34 cellular contexts compared by ENCODE assay signal in the genomic region with DNA sequence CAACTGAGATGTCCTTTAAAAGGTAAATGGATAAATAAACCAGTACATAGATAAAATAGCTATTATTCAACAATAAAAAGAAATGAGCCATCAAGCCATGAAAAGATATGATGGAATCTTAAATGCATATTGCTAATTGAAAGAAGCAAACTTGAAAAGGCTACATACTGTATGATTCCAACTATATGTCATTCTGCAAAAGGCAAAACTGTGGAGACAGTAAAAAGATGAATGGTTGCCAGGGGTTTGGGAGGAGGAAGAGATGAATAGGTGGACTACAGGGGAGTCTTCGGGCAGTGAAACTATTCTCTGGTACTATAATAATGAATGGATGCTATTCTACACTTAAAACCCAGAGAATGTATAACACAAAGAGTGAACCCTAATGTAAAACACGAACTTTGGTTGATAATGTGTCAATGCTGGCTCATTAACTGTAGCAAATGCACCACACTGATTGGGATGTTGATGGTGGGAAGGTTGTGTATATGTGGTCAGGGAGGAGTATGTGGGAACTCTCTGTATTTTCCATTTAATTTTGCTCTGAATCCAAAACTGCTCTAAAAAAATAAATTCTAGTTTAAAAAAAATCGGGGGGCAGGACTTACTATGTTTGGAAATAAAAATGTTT.
DNase-seq lines count a peak whose midpoint lies in the region; ATAC-seq, FAIRE-seq and TF ChIP-seq lines count a peak whose summit lies in the region.
"Had no signal": no experiment of that assay in that cellular context is flagged by ENCODE, and none has a peak within 500 bp of the region (broad histone marks: within the 10 kb centered on the region; RNA-seq: fewer than 3 reads in every experiment).

No MANE protein-coding gene starts in this region.

- TF ChIP-seq CTCF in D721Med (IDR thresholded peaks at IDR 0.05; ENCODE audit: insufficient read depth, missing control alignments) (no peak), GM12878 (IDR thresholded peaks at IDR 0.05 in 2 of 3, conservative IDR thresholded peaks at IDR 0.05 in 1 of 3; ENCODE audit: control insufficient read depth in 2 of 3, extremely low read depth in 1 of 3, insufficient read depth in 1 of 3, low read depth in 3 of 3, low read length in 3 of 3) (no peak)

- H2AFZ ChIP-seq in GM12878 (ENCODE audit: control insufficient read depth, low read depth, low read length) = no peak overlapping the region

- H3K4me2 ChIP-seq in GM12878 (ENCODE audit: control insufficient read depth, insufficient read depth) = no peak overlapping the region
- H3K4me2 ChIP-seq: A549; BLaER1; BLaER1 treated with 17β-estradiol and CSF1 and Interleukin-3, amounts not matched to agents 10 nM and 100 nM had no signal

- H3K36me3 ChIP-seq in GM12878 (ENCODE audit: control insufficient read depth in 2 of 2, insufficient read depth in 2 of 2, low read length in 1 of 2) = no peaks in the 10 kb centered on the region
- H3K36me3 ChIP-seq: BE2C; BLaER1; BLaER1 treated with 17β-estradiol and CSF1 and Interleukin-3, amounts not matched to agents 10 nM and 100 nM had no signal

- no peak for TF ChIP-seq EP300 in GM12878 (IDR thresholded peaks at IDR 0.05; ENCODE audit: borderline replicate concordance in 1 of 2, control insufficient read depth in 1 of 2, low read depth in 2 of 2, low read length in 2 of 2)

- no peak overlapping the region for H3K4me3 ChIP-seq in GM12878
- H3K4me3 ChIP-seq: A549; BLaER1; BLaER1 treated with 17β-estradiol and CSF1 and Interleukin-3, amounts not matched to agents 10 nM and 100 nM had no signal

- no peaks in the 10 kb centered on the region for H3K27me3 ChIP-seq in GM12878 (replicated peaks in 1 of 2; ENCODE audit: control insufficient read depth in 2 of 2, insufficient read depth in 2 of 2, low read length in 1 of 2)
- H3K27me3 ChIP-seq: BE2C; BLaER1; BLaER1 treated with 17β-estradiol and CSF1 and Interleukin-3, amounts not matched to agents 10 nM and 100 nM had no signal

- no peak overlapping the region for H3K27ac ChIP-seq in GM12878 (ENCODE audit: control insufficient read depth, insufficient read depth)
- H3K27ac ChIP-seq: 22Rv1; A549; BLaER1; BLaER1 treated with 17β-estradiol and CSF1 and Interleukin-3, amounts not matched to agents 10 nM and 100 nM; C4-2B had no signal

- POLR2A ChIA-PET in GM12878 (lab: Charles Lee) = no interaction called here

- H3K4me1 ChIP-seq in GM12878 (ENCODE audit: control insufficient read depth, insufficient read depth, low read length) = no peaks in the 10 kb centered on the region
- H3K4me1 ChIP-seq: A549; BE2C; BLaER1; BLaER1 treated with 17β-estradiol and CSF1 and Interleukin-3, amounts not matched to agents 10 nM and 100 nM; Caco-2 had no signal

- TF ChIP-seq POLR2A in GM12878 (IDR thresholded peaks at IDR 0.05; ENCODE audit: low read depth, low read length) = no peak

- intact Hi-C loops in GM12878 (cut with micrococcal nuclease; ENCODE audit: unreplicated experiment) = no loop called here

- DNase-seq in D721Med (ENCODE audit: insufficient read length, low spot score) (no peak), SK-N-DZ (ENCODE audit: low spot score) (peak; percentile 92), GM12878 (ENCODE audit: low read depth, low spot score) (no peak), urothelium cell line (ENCODE audit: low spot score) (no peak), activated gamma-delta T cell treated with Interleukin-2 at 50 U/mL for 16 hours (no peak), H4 (ENCODE audit: low spot score) (no peak)
- DNase-seq: 8988T; ACHN; AML-193; BE2C; C1 segment of cervical spinal cord; Caco-2; Calu3; CD4-positive, alpha-beta memory T cell; CD4-positive, alpha-beta T cell; CD4-positive, CD25-positive, alpha-beta regulatory T cell; CD8-positive, alpha-beta memory T cell; CD8-positive, alpha-beta T cell; COR-L47; DMS 273 treated with DMSO at 0.1 percent for 48 hours; DMS153; DMS53; DMS79; DMS79 treated with DMSO at 0.1 percent for 48 hours; DND-41; EL had no signal

- CTCF ChIA-PET in GM12878 (lab: Yijun Ruan, JAX) = no interaction called here

- SMC1A ChIA-PET in GM12878 (lab: Charles Lee; ENCODE audit: uncharacterized antibody, unreplicated experiment) = interaction anchor here (0.6 kb wide), 1 partner anchor 418 kb away, joined by 3 read pairs; no protein-coding TSS in a partner anchor

- no peak overlapping the region for H3K9ac ChIP-seq in GM12878 (ENCODE audit: control insufficient read depth, insufficient read depth, low read length)
- H3K9ac ChIP-seq: BLaER1; BLaER1 treated with 17β-estradiol and CSF1 and Interleukin-3, amounts not matched to agents 10 nM and 100 nM had no signal

- no peaks in the 10 kb centered on the region for H3K79me2 ChIP-seq in GM12878 (ENCODE audit: control insufficient read depth, insufficient read depth, low read length)

- no peaks in the 10 kb centered on the region for H3K9me3 ChIP-seq in GM12878 (replicated peaks; ENCODE audit: control insufficient read depth, insufficient read depth, low read length)
- H3K9me3 ChIP-seq: BE2C, Caco-2 had no signal

- 6% methylated on average over 3 of the region's 3 CpGs for WGBS in GM12878 (ENCODE audit: insufficient coverage, insufficient replicate concordance, low lambda C conversion rate, missing lambda C conversion rate)

- ATAC-seq in GM12878 (no peak), GM18498 (IDR thresholded peaks at IDR 0.05; ENCODE audit: unreplicated experiment) (no peak), GM21619 (IDR thresholded peaks at IDR 0.05; ENCODE audit: unreplicated experiment) (no peak)
- ATAC-seq: A549; CD8-positive, alpha-beta T cell had no signal

- TF ChIP-seq RAD21 in GM12878 (IDR thresholded peaks at IDR 0.05; ENCODE audit: insufficient read depth, low read depth, low read length) = no peak

- BruUV-seq in GM12878 (replicated peaks; lab: Mats Ljungman, UMichigan) = no TSS peak

- in situ Hi-C loops in GM12878 (cut with MboI) = no loop called here

- RAD21 ChIA-PET in GM12878 (lab: Charles Lee; ENCODE audit: unreplicated experiment) = no interaction called here

- no peaks in the 10 kb centered on the region for H4K20me1 ChIP-seq in GM12878 (ENCODE audit: control insufficient read depth, insufficient read depth)
- H4K20me1 ChIP-seq: BLaER1; BLaER1 treated with 17β-estradiol and CSF1 and Interleukin-3, amounts not matched to agents 10 nM and 100 nM had no signal

- FAIRE-seq in D721Med (lab: Jason Lieb, UNC) (peak; percentile 16), GM12878 (lab: Jason Lieb, UNC) (peak; percentile 18), urothelium cell line (lab: Jason Lieb, UNC) (peak; percentile 53)
- FAIRE-seq: A204.1, A549 had no signal

TF ChIP-seq in GM12878, 131 proteins besides CTCF, POLR2A, EP300 and RAD21 (continues in another document):
- TF ChIP-seq USF2 (IDR thresholded peaks at IDR 0.05; ENCODE audit: borderline replicate concordance, low read depth, low read length) (no peak), MXI1 (IDR thresholded peaks at IDR 0.05; ENCODE audit: low read depth, low read length) (no peak), CREM (IDR thresholded peaks at IDR 0.05; ENCODE audit: low read depth) (no peak), TCF3 (IDR thresholded peaks at IDR 0.05; ENCODE audit: borderline replicate concordance, insufficient read depth, low read depth, low read length) (no peak), GABPA (IDR thresholded peaks at IDR 0.05; ENCODE audit: low read depth) (no peak), ZBTB11 (CRISPR knock-in tag; IDR thresholded peaks at IDR 0.05) (no peak)
